In the genomic region with DNA sequence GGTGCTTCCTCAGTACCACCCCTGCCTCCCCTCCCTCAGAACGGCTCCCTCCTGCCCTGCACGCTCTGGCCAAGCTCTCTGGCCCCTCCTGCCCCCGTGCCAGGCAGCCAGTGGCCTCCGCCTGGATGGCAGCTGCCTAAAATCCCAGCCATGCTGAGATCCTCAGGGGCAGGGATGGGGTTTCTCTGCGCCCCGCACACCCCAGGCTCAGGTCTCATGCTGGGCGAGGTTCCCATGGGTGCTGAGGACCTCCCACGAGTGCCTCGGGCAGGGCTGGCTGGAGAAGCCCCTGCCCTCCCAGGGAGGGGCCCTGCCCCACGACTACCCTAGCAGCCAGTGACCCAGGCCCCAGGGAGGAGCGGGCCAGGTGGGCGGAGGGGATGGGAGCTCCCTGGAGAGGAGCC, we compare ENCODE assay signal across 1 cellular context.
A peak's percentile ranks its signal among the peaks of the same experiment; 100 is the strongest.
TF ChIP-seq lines count a peak whose summit lies in the region.

No MANE protein-coding gene starts in this region.

TF ChIP-seq in WTC11, 78 proteins besides CTCF, POLR2A, EP300 and RAD21:
- TF ChIP-seq CREB1 (CRISPR knock-in tag; IDR thresholded peaks at IDR 0.05) (no peak), ATF2 (CRISPR knock-in tag; IDR thresholded peaks at IDR 0.05; ENCODE audit: borderline replicate concordance, low read depth) (no peak), JUN (CRISPR knock-in tag; IDR thresholded peaks at IDR 0.05) (no peak), ZNF423 (CRISPR knock-in tag; IDR thresholded peaks at IDR 0.05) (0 out of 2 replicates have a peak, but pooled peaks have one; percentile 18), ELF4 (CRISPR knock-in tag; IDR thresholded peaks at IDR 0.05; ENCODE audit: low read depth) (no peak)
